ENCODE assay signal across 8 cellular contexts in the genomic region with DNA sequence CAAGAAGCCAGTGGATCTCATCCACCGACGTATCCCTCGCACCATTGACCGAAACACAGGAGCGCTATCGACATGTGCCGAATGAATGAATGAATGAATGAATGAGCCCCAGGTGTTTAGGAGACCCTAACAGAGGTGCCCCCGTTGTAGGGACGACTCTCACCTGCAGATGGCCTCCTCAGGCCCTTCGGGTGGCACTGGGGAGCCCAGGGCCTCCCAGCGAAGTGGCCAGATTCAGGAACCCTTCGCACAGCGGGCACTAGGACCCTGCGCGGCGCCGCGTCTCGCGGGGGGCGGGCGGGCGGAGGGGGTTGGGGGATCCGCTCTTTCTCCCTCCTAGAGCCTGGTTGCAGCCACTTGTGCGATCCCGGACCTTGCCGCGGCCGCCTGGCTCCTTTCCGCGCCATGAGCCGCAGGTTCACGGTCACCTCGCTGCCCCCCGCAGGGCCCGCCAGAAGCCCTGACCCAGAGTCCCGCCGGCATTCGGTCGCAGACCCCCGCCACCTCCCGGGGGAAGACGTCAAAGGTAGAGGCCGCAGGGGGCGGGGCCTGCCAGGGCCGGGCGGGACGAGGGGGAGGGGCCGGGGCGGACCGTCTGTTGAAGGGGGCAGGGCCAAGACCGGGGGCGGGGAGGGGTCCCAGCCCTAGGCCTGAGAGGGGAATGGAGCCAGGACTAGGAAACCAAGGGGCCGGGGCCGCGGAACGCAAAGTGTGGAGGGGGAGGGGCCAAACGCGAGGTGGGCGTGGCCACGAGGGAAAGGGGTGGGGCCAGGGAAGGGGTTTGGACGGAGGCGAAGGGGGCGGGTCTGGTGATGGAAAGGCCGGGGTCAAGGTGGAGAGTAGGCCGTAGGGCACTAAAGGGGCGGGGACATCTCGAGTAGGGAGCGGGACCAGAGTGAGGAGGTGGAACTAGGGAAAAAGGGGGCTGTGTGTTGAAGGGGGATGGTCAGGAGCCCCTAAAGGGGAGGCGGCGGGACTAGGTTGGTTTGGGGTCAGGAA.
DNase-seq lines count a peak whose midpoint lies in the region; ATAC-seq and TF ChIP-seq lines count a peak whose summit lies in the region.

No MANE protein-coding gene starts in this region.

- 0 out of 2 replicates have a peak, but pooled peaks cover 4% of the 10 kb centered on the region for H3K4me1 ChIP-seq in ES-I3 (ENCODE audit: insufficient read depth, low read length)

- H3K9me3 ChIP-seq in ES-I3 (ENCODE audit: control insufficient read depth, insufficient read depth, low read length) = no peaks in the 10 kb centered on the region

- H3K27ac ChIP-seq in brain microvascular endothelial cell = no peak overlapping the region

- peak overlapping the region; percentile 80 to 83 for H3K4me3 Mint-ChIP-seq in stimulated activated naive B cell treated with anti-CD40 and anti-IgM and Interleukin-4, amounts not matched to agents 10 μg/mL and 1 μg/mL and 100 μg/mL, for 72 hours

- H3K36me3 ChIP-seq in ES-I3 (ENCODE audit: insufficient read depth, low read length) (no peaks in the 10 kb centered on the region; the same call in 1 of the 2 replicates), brain microvascular endothelial cell (replicated peaks) (no peaks in the 10 kb centered on the region)

- H3K27me3 Mint-ChIP-seq in stimulated activated naive B cell treated with anti-CD40 and anti-IgM and Interleukin-4, amounts not matched to agents 10 μg/mL and 1 μg/mL and 100 μg/mL, for 72 hours = peaks cover 57 to 61% of the 10 kb centered on the region in 2 donors

- peak; percentile 92 for DNase-seq in NAMALWA (ENCODE audit: low spot score)
- DNase-seq in brain microvascular endothelial cell = no peak
- peak; percentile 27 for DNase-seq in kidney tubule cell (ENCODE audit: low spot score)
- no peak for DNase-seq in stimulated activated naive B cell treated with anti-CD40 and anti-IgM and Interleukin-4, amounts not matched to agents 10 μg/mL and 1 μg/mL and 100 μg/mL, for 72 hours
- DNase-seq in pons (ENCODE audit: low spot score) = no peak

- TF ChIP-seq CTCF in brain microvascular endothelial cell (IDR thresholded peaks at IDR 0.05; ENCODE audit: low read depth, low read length, missing control alignments) = no peak

- H3K4me1 Mint-ChIP-seq in stimulated activated naive B cell treated with anti-CD40 and anti-IgM and Interleukin-4, amounts not matched to agents 10 μg/mL and 1 μg/mL and 100 μg/mL, for 72 hours = peaks cover 18 to 33% of the 10 kb centered on the region in 2 donors

- H3K9ac ChIP-seq in ES-I3 (ENCODE audit: low read depth, low read length) = peak overlapping the region; percentile 78

- peaks cover 10% of the 10 kb centered on the region for H3K27me3 ChIP-seq in brain microvascular endothelial cell (replicated peaks)

- H3K27ac Mint-ChIP-seq in stimulated activated naive B cell treated with anti-CD40 and anti-IgM and Interleukin-4, amounts not matched to agents 10 μg/mL and 1 μg/mL and 100 μg/mL, for 72 hours = no peak overlapping the region

- in situ Hi-C loops in brain microvascular endothelial cell (cut with HindIII; ENCODE audit: low pct_ligation_motif_present, low sequenced_read_pairs) = no loop called here

- no peaks in the 10 kb centered on the region for H3K36me3 Mint-ChIP-seq in stimulated activated naive B cell treated with anti-CD40 and anti-IgM and Interleukin-4, amounts not matched to agents 10 μg/mL and 1 μg/mL and 100 μg/mL, for 72 hours

- H3K4me3 ChIP-seq in brain microvascular endothelial cell (ENCODE audit: low read depth, low read length) = peak overlapping the region; percentile 45

- ATAC-seq in SK-N-SH treated with all-trans-retinoic acid at 6 μM for 48 hours (peak; percentile 84), GM19035 (IDR thresholded peaks at IDR 0.05; ENCODE audit: unreplicated experiment) (no peak)
- peak; percentile 70 to 76 for ATAC-seq in stimulated activated naive B cell treated with anti-CD40 and anti-IgM and Interleukin-4, amounts not matched to agents 10 μg/mL and 1 μg/mL and 100 μg/mL, for 72 hours (replicated peaks)

- H3K9me3 Mint-ChIP-seq in stimulated activated naive B cell treated with anti-CD40 and anti-IgM and Interleukin-4, amounts not matched to agents 10 μg/mL and 1 μg/mL and 100 μg/mL, for 72 hours = no peaks in the 10 kb centered on the region

TF ChIP-seq in SK-N-SH treated with all-trans-retinoic acid at 6 μM for 48 hours, 23 proteins besides CTCF, POLR2A, EP300 and RAD21:
- TF ChIP-seq SNAI2 (CRISPR knock-in tag; IDR thresholded peaks at IDR 0.05) (no peak), ZNF565 (CRISPR knock-in tag; conservative IDR thresholded peaks at IDR 0.05; ENCODE audit: low read depth) (no peak), ZNF8 (CRISPR knock-in tag; IDR thresholded peaks at IDR 0.05) (no peak), ISL1 (CRISPR knock-in tag; IDR thresholded peaks at IDR 0.05) (no peak), ZNF70 (CRISPR knock-in tag; IDR thresholded peaks at IDR 0.05) (no peak), OSR1 (CRISPR knock-in tag; IDR thresholded peaks at IDR 0.05) (no peak), PPARA (CRISPR knock-in tag; IDR thresholded peaks at IDR 0.05; ENCODE audit: borderline replicate concordance) (no peak), TOX (CRISPR knock-in tag; IDR thresholded peaks at IDR 0.05; ENCODE audit: borderline replicate concordance) (no peak), ZFP3 (CRISPR knock-in tag; IDR thresholded peaks at IDR 0.05) (no peak), ZC3H10 (CRISPR knock-in tag; IDR thresholded peaks at IDR 0.05) (no peak), CSDC2 (CRISPR knock-in tag; IDR thresholded peaks at IDR 0.05) (no peak), TCF4 (CRISPR knock-in tag; IDR thresholded peaks at IDR 0.05; ENCODE audit: borderline replicate concordance) (no peak)
- TF ChIP-seq, protein P1, sequence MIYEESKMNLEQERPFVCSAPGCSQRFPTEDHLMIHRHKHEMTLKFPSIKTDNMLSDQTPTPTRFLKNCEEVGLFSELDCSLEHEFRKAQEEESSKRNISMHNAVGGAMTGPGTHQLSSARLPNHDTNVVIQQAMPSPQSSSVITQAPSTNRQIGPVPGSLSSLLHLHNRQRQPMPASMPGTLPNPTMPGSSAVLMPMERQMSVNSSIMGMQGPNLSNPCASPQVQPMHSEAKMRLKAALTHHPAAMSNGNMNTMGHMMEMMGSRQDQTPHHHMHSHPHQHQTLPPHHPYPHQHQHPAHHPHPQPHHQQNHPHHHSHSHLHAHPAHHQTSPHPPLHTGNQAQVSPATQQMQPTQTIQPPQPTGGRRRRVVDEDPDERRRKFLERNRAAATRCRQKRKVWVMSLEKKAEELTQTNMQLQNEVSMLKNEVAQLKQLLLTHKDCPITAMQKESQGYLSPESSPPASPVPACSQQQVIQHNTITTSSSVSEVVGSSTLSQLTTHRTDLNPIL (CRISPR knock-in tag; IDR thresholded peaks at IDR 0.05; ENCODE audit: low read depth) = no peak
- TF ChIP-seq, protein P2, sequence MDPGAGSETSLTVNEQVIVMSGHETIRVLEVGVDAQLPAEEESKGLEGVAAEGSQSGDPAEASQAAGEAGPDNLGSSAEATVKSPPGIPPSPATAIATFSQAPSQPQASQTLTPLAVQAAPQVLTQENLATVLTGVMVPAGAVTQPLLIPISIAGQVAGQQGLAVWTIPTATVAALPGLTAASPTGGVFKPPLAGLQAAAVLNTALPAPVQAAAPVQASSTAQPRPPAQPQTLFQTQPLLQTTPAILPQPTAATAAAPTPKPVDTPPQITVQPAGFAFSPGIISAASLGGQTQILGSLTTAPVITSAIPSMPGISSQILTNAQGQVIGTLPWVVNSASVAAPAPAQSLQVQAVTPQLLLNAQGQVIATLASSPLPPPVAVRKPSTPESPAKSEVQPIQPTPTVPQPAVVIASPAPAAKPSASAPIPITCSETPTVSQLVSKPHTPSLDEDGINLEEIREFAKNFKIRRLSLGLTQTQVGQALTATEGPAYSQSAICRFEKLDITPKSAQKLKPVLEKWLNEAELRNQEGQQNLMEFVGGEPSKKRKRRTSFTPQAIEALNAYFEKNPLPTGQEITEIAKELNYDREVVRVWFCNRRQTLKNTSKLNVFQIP (CRISPR knock-in tag; IDR thresholded peaks at IDR 0.05; ENCODE audit: borderline replicate concordance, low read depth) = no peak
- TF ChIP-seq, protein P3, sequence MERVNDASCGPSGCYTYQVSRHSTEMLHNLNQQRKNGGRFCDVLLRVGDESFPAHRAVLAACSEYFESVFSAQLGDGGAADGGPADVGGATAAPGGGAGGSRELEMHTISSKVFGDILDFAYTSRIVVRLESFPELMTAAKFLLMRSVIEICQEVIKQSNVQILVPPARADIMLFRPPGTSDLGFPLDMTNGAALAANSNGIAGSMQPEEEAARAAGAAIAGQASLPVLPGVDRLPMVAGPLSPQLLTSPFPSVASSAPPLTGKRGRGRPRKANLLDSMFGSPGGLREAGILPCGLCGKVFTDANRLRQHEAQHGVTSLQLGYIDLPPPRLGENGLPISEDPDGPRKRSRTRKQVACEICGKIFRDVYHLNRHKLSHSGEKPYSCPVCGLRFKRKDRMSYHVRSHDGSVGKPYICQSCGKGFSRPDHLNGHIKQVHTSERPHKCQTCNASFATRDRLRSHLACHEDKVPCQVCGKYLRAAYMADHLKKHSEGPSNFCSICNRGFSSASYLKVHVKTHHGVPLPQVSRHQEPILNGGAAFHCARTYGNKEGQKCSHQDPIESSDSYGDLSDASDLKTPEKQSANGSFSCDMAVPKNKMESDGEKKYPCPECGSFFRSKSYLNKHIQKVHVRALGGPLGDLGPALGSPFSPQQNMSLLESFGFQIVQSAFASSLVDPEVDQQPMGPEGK (CRISPR knock-in tag; IDR thresholded peaks at IDR 0.05; ENCODE audit: borderline replicate concordance) = no peak
- TF ChIP-seq, protein P4, sequence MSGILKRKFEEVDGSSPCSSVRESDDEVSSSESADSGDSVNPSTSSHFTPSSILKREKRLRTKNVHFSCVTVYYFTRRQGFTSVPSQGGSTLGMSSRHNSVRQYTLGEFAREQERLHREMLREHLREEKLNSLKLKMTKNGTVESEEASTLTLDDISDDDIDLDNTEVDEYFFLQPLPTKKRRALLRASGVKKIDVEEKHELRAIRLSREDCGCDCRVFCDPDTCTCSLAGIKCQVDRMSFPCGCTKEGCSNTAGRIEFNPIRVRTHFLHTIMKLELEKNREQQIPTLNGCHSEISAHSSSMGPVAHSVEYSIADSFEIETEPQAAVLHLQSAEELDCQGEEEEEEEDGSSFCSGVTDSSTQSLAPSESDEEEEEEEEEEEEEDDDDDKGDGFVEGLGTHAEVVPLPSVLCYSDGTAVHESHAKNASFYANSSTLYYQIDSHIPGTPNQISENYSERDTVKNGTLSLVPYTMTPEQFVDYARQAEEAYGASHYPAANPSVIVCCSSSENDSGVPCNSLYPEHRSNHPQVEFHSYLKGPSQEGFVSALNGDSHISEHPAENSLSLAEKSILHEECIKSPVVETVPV (CRISPR knock-in tag; IDR thresholded peaks at IDR 0.05) = no peak

Comparison
In these comparisons a context has a peak if more than half of its experiments do, and no peak if none do; other contexts are left out.
1. DNase-seq: peak in NAMALWA (single experiment) and kidney tubule cell (single experiment); none in brain microvascular endothelial cell (single experiment), stimulated activated naive B cell treated with anti-CD40 and anti-IgM and Interleukin-4, amounts not matched to agents 10 μg/mL and 1 μg/mL and 100 μg/mL, for 72 hours (single experiment) and pons (single experiment).